2 cellular contexts compared by ENCODE assay signal in genomic region chr5:95969646-95970358, GRCh38.
TF ChIP-seq lines count a peak whose summit lies in the region.

No MANE protein-coding gene starts in this region.

TF ChIP-seq in liver, 16 proteins besides CTCF, POLR2A, EP300 and RAD21 (continued from another document):
- TF ChIP-seq ZBTB33 (IDR thresholded peaks at IDR 0.05) (no peak), REST (IDR thresholded peaks at IDR 0.05) (no peak), YY1 (IDR thresholded peaks at IDR 0.05) (peak; percentile 53), EGR1 (IDR thresholded peaks at IDR 0.05; ENCODE audit: low read depth in 2 of 2) (no peak), RXRA (IDR thresholded peaks at IDR 0.05) (peak; percentile 13 to 31)

TF ChIP-seq in WTC11, 78 proteins besides CTCF, POLR2A, EP300 and RAD21 (continued from another document):
- TF ChIP-seq HMGXB4 (CRISPR knock-in tag; IDR thresholded peaks at IDR 0.05) (no peak), NR2C2 (CRISPR knock-in tag; IDR thresholded peaks at IDR 0.05) (no peak), CDX4 (CRISPR knock-in tag; IDR thresholded peaks at IDR 0.05; ENCODE audit: borderline replicate concordance) (no peak), IRF2 (CRISPR knock-in tag; IDR thresholded peaks at IDR 0.05; ENCODE audit: borderline replicate concordance, low read depth) (no peak)
